In genomic region chr16:69626256-69626655, GRCh38 we compare ENCODE assay signal across 18 cellular contexts.
DNase-seq lines count a peak whose midpoint lies in the region; ATAC-seq, FAIRE-seq and TF ChIP-seq lines count a peak whose summit lies in the region.
"Had no signal": no experiment of that assay in that cellular context is flagged by ENCODE, and none has a peak within 500 bp of the region (broad histone marks: within the 10 kb centered on the region; RNA-seq: fewer than 3 reads in every experiment).

No MANE protein-coding gene starts in this region.

- FAIRE-seq in H54 (lab: Jason Lieb, UNC), result peak; percentile 57

- no peaks in the 10 kb centered on the region for H3K36me3 ChIP-seq in ovary
- no peaks in the 10 kb centered on the region for H3K36me3 ChIP-seq in colonic mucosa

- H3K9me3 Mint-ChIP-seq in WTC11, result no peaks in the 10 kb centered on the region
- no peaks in the 10 kb centered on the region for H3K9me3 Mint-ChIP-seq in stimulated activated naive CD8-positive, alpha-beta T cell treated with anti-CD3 and anti-CD28 coated beads, Interleukin-15, amount 100 ng/mL, for 72 hours
- H3K9me3 Mint-ChIP-seq: activated CD4-positive, alpha-beta memory T cell treated with anti-CD3 and anti-CD28 coated beads for 36 hours; activated T-cell treated with anti-CD3 and anti-CD28 coated beads, Interleukin-2, amount 50 U/mL, for 72 hours had no signal

- intact Hi-C loops in ovary (cut with DNase I) (no loop called here), colonic mucosa (cut with DNase I) (no loop called here)

- H3K27ac ChIP-seq in ovary, result no peak overlapping the region
- H3K27ac ChIP-seq in colonic mucosa, result no peak overlapping the region
- H3K27ac ChIP-seq: neutrophil had no signal

- TF ChIP-seq POLR2A in H54 (IDR thresholded peaks at IDR 0.05; ENCODE audit: low read depth, low read length), result no peak
- no peak for TF ChIP-seq POLR2A in ovary (IDR thresholded peaks at IDR 0.05)

- CTCF ChIA-PET in WTC11 (lab: Charles Lee), result no interaction called here

- DNase-seq in AG08396 (ENCODE audit: low spot score), result peak; percentile 19
- DNase-seq in H54 (ENCODE audit: insufficient read length, low spot score), result no peak
- DNase-seq in WTC11 (ENCODE audit: low spot score), result no peak
- peak; percentile 50 for DNase-seq in fibroblast of the aortic adventitia (ENCODE audit: low read depth)
- no peak for DNase-seq in activated naive CD4-positive, alpha-beta T cell treated with Interleukin-2 at 50 U/mL for 16 hours
- DNase-seq in ovary, result no peak
- no peak for DNase-seq in stimulated activated naive CD8-positive, alpha-beta T cell treated with anti-CD3 and anti-CD28 coated beads, Interleukin-15, amount 100 ng/mL, for 72 hours
- DNase-seq in colonic mucosa, result no peak
- DNase-seq: activated CD4-positive, alpha-beta memory T cell treated with anti-CD3 and anti-CD28 coated beads for 36 hours; activated T-cell treated with anti-CD3 and anti-CD28 coated beads, Interleukin-2, amount 50 U/mL, for 72 hours; Caco-2; H7; NCI-H1048; NCI-H774; right cardiac atrium; stimulated activated CD4-positive, alpha-beta T cell treated with anti-CD3 and anti-CD28 coated beads, Interleukin-1b, Interleukin-23, amount 100 ng/mL, for 48 hours had no signal

- no peak for ATAC-seq in WTC11
- ATAC-seq in stimulated activated naive CD8-positive, alpha-beta T cell treated with anti-CD3 and anti-CD28 coated beads, Interleukin-15, amount 100 ng/mL, for 72 hours, result no peak
- ATAC-seq: activated T-cell treated with anti-CD3 and anti-CD28 coated beads, Interleukin-2, amount 50 U/mL, for 72 hours; Panc1; right cardiac atrium had no signal

- no peaks in the 10 kb centered on the region for H3K4me1 Mint-ChIP-seq in WTC11
- peaks cover 10% of the 10 kb centered on the region for H3K4me1 Mint-ChIP-seq in stimulated activated naive CD8-positive, alpha-beta T cell treated with anti-CD3 and anti-CD28 coated beads, Interleukin-15, amount 100 ng/mL, for 72 hours

- no peak overlapping the region for H3K4me3 Mint-ChIP-seq in WTC11
- H3K4me3 Mint-ChIP-seq in stimulated activated naive CD8-positive, alpha-beta T cell treated with anti-CD3 and anti-CD28 coated beads, Interleukin-15, amount 100 ng/mL, for 72 hours, result no peak overlapping the region
- H3K4me3 Mint-ChIP-seq: activated CD4-positive, alpha-beta memory T cell treated with anti-CD3 and anti-CD28 coated beads for 36 hours; activated T-cell treated with anti-CD3 and anti-CD28 coated beads, Interleukin-2, amount 50 U/mL, for 72 hours had no signal

- WGBS in ovary, 3 donors, result 30 to 53% (median 34%) methylated on average over 2 of the region's 2 CpGs

- H3K27ac Mint-ChIP-seq in WTC11, result peak overlapping the region; percentile 16; the same call in 1 of the 2 replicates
- H3K27ac Mint-ChIP-seq in stimulated activated naive CD8-positive, alpha-beta T cell treated with anti-CD3 and anti-CD28 coated beads, Interleukin-15, amount 100 ng/mL, for 72 hours, result no peak overlapping the region
- H3K27ac Mint-ChIP-seq: activated CD4-positive, alpha-beta memory T cell treated with anti-CD3 and anti-CD28 coated beads for 36 hours; activated T-cell treated with anti-CD3 and anti-CD28 coated beads, Interleukin-2, amount 50 U/mL, for 72 hours had no signal

- H3K4me1 ChIP-seq in ovary (ENCODE audit: insufficient read depth) (no peaks in the 10 kb centered on the region), colonic mucosa (no peaks in the 10 kb centered on the region)

- no peaks in the 10 kb centered on the region for H3K27me3 Mint-ChIP-seq in WTC11 (ENCODE audit: low read depth)
- H3K27me3 Mint-ChIP-seq in stimulated activated naive CD8-positive, alpha-beta T cell treated with anti-CD3 and anti-CD28 coated beads, Interleukin-15, amount 100 ng/mL, for 72 hours, result no peaks in the 10 kb centered on the region
- H3K27me3 Mint-ChIP-seq: activated CD4-positive, alpha-beta memory T cell treated with anti-CD3 and anti-CD28 coated beads for 36 hours had no signal

- H3K36me3 Mint-ChIP-seq in WTC11, result no peaks in the 10 kb centered on the region

- H3K4me3 ChIP-seq in fibroblast of the aortic adventitia (ENCODE audit: low read depth, low read length) (no peak overlapping the region), ovary (no peak overlapping the region), colonic mucosa (no peak overlapping the region)

- H3K9ac ChIP-seq in colonic mucosa (ENCODE audit: low read depth in 2 of 2, low read length in 2 of 2), result no peak overlapping the region

- TF ChIP-seq CTCF in WTC11 (IDR thresholded peaks at IDR 0.05), result no peak
- no peak for TF ChIP-seq CTCF in fibroblast of the aortic adventitia (IDR thresholded peaks at IDR 0.05; ENCODE audit: insufficient read depth, low read length)
- TF ChIP-seq CTCF in ovary (IDR thresholded peaks at IDR 0.05), result no peak
- no peak for TF ChIP-seq CTCF in colonic mucosa (IDR thresholded peaks at IDR 0.05)

- no peaks in the 10 kb centered on the region for H3K27me3 ChIP-seq in ovary
- H3K27me3 ChIP-seq in colonic mucosa, result no peaks in the 10 kb centered on the region
- H3K27me3 ChIP-seq: neutrophil had no signal

- TF ChIP-seq EP300 in ovary (IDR thresholded peaks at IDR 0.05), result no peak

- POLR2A ChIA-PET in WTC11 (lab: Charles Lee), result interaction anchor here (0.7 kb wide), 1 partner anchor 9 kb away, joined by 3 read pairs; no protein-coding TSS in a partner anchor

- H3K9me3 ChIP-seq in ovary (no peaks in the 10 kb centered on the region), colonic mucosa (no peaks in the 10 kb centered on the region)
- H3K9me3 ChIP-seq: Caco-2, neutrophil had no signal

TF ChIP-seq in WTC11, 78 proteins besides CTCF, POLR2A, EP300 and RAD21:
- no peak for TF ChIP-seq ZNF317 (CRISPR knock-in tag; IDR thresholded peaks at IDR 0.05; ENCODE audit: borderline replicate concordance, low read depth)
- TF ChIP-seq GABPB1 (CRISPR knock-in tag; IDR thresholded peaks at IDR 0.05), result no peak
- no peak for TF ChIP-seq HMGA2 (CRISPR knock-in tag; IDR thresholded peaks at IDR 0.05)
TF ChIP-seq in WTC11: peak in this region for 0.

Comparison
In these comparisons a context has a peak if more than half of its experiments do, and no peak if none do; other contexts are left out.
1. DNase-seq: peak in AG08396 (single experiment) and fibroblast of the aortic adventitia (single experiment); none in H54 (single experiment), WTC11 (single experiment), activated naive CD4-positive, alpha-beta T cell treated with Interleukin-2 at 50 U/mL for 16 hours (single experiment), ovary (0 of 5), stimulated activated naive CD8-positive, alpha-beta T cell treated with anti-CD3 and anti-CD28 coated beads, Interleukin-15, amount 100 ng/mL, for 72 hours (0 of 2) and colonic mucosa (single experiment).